20 cellular contexts compared by ENCODE assay signal in genomic region chr1:199573047-199573446, GRCh38.
"Had no signal": no experiment of that assay in that cellular context is flagged by ENCODE, and none has a peak within 500 bp of the region (broad histone marks: within the 10 kb centered on the region; RNA-seq: fewer than 3 reads in every experiment).

No MANE protein-coding gene starts in this region.

- H3K36me3 ChIP-seq: heart left ventricle, thyroid gland had no signal

- DNase-seq: activated B cell treated with CpG ODN at 0.5 μM for 24 hours; activated CD4-positive, alpha-beta T cell treated with anti-CD3 and anti-CD28 coated beads, Interleukin-2, amount 10 ng/mL, durations not matched to agents 7 days and 5 days; activated CD8-positive, alpha-beta memory T cell treated with anti-CD3 and anti-CD28 coated beads, Interleukin-2, amount 50 U/mL, for 48 hours; activated gamma-delta T cell; activated T-cell treated with anti-CD3 and anti-CD28 coated beads, Interleukin-2, amount 50 U/mL, for 72 hours; amniotic stem cell; central memory CD4-positive, alpha-beta T cell; effector CD4-positive, alpha-beta T cell; left cardiac atrium; naive thymus-derived CD8-positive, alpha-beta T cell; retina; stimulated activated CD4-positive, alpha-beta T cell treated with anti-CD3 and anti-CD28 coated beads, Interleukin-12 subunit alpha, Interleukin-12 subunit beta, amount 100 ng/mL, for 4 hours; stimulated activated CD4-positive, alpha-beta T cell treated with anti-CD3 and anti-CD28 coated beads, Interleukin-2, amount 100 ng/mL, for 24 hours; T-helper 17 cell; thyroid gland had no signal

- ATAC-seq: activated naive CD4-positive, alpha-beta T cell treated with anti-CD3 and anti-CD28 coated beads, Interleukin-2, amount 50 U/mL, for 72 hours; activated T-cell treated with anti-CD3 and anti-CD28 coated beads, Interleukin-2, amount 50 U/mL, for 72 hours; heart left ventricle; left cardiac atrium; naive thymus-derived CD8-positive, alpha-beta T cell; stimulated activated effector memory CD8-positive, alpha-beta T cell treated with anti-CD3 and anti-CD28 coated beads, Interleukin-12 subunit alpha, Interleukin-12 subunit beta, amount 100 ng/mL, for 72 hours; T-helper 17 cell had no signal

- H3K4me1 ChIP-seq: heart left ventricle, parathyroid adenoma, thyroid gland had no signal

- H3K27me3 ChIP-seq: heart left ventricle, thyroid gland had no signal

- H3K4me3 ChIP-seq: coronary artery, heart left ventricle, thyroid gland had no signal

- H3K9me3 ChIP-seq: heart left ventricle, thyroid gland had no signal

- H3K9ac ChIP-seq: parathyroid adenoma had no signal
